Comparison of ENCODE assay signal across 1 cellular context in genomic region chr3:169575381-169575780, GRCh38.
TF ChIP-seq lines count a peak whose summit lies in the region.

No MANE protein-coding gene starts in this region.

TF ChIP-seq in HEK293, 187 proteins besides CTCF, POLR2A, EP300 and RAD21 (continued from another document and continues in another):
- TF ChIP-seq PRDM10 (tag by site-specific recombination; IDR thresholded peaks at IDR 0.05), result peak; percentile 57
- TF ChIP-seq ZNF112 (tag by site-specific recombination; IDR thresholded peaks at IDR 0.05), result no peak
- TF ChIP-seq MEIS1 (CRISPR knock-in tag; IDR thresholded peaks at IDR 0.05; ENCODE audit: borderline replicate concordance), result no peak
- no peak for TF ChIP-seq SALL2 (tag by site-specific recombination; IDR thresholded peaks at IDR 0.05; ENCODE audit: borderline replicate concordance)
- TF ChIP-seq ZNF221 (tag by site-specific recombination; IDR thresholded peaks at IDR 0.05; ENCODE audit: borderline replicate concordance), result no peak
- no peak for TF ChIP-seq ZBTB44 (tag by site-specific recombination; IDR thresholded peaks at IDR 0.05)
- no peak for TF ChIP-seq ZNF791 (tag by site-specific recombination; IDR thresholded peaks at IDR 0.05)
- peak; percentile 75 for TF ChIP-seq ZNF629 (tag by site-specific recombination; IDR thresholded peaks at IDR 0.05)
- TF ChIP-seq ZBTB10 (tag by site-specific recombination; IDR thresholded peaks at IDR 0.05), result no peak
- TF ChIP-seq SCRT1 (tag by site-specific recombination; IDR thresholded peaks at IDR 0.05; ENCODE audit: borderline replicate concordance), result peak; percentile 58; the same call in 1 of the 2 replicates
- no peak for TF ChIP-seq ZNF433 (tag by site-specific recombination; IDR thresholded peaks at IDR 0.05; ENCODE audit: low read depth)
- TF ChIP-seq ZSCAN23 (tag by site-specific recombination; IDR thresholded peaks at IDR 0.05), result no peak
- no peak for TF ChIP-seq KLF9 (tag by site-specific recombination; IDR thresholded peaks at IDR 0.05; ENCODE audit: low read depth)
- TF ChIP-seq ZNF140 (tag by site-specific recombination; IDR thresholded peaks at IDR 0.05), result no peak
- TF ChIP-seq ZBTB17 (tag by site-specific recombination; IDR thresholded peaks at IDR 0.05), result peak; percentile 92
- TF ChIP-seq ZNF670 (tag by site-specific recombination; IDR thresholded peaks at IDR 0.05; ENCODE audit: low read depth), result no peak
- no peak for TF ChIP-seq ZNF704 (tag by site-specific recombination; IDR thresholded peaks at IDR 0.05)
- TF ChIP-seq ELK4 (IDR thresholded peaks at IDR 0.05; ENCODE audit: borderline replicate concordance, low read depth, low read length), result no peak
- no peak for TF ChIP-seq ZNF10 (tag by site-specific recombination; IDR thresholded peaks at IDR 0.05)
- TF ChIP-seq ZNF610 (tag by site-specific recombination; IDR thresholded peaks at IDR 0.05; ENCODE audit: borderline replicate concordance), result no peak
- no peak for TF ChIP-seq KLF7 (tag by site-specific recombination; IDR thresholded peaks at IDR 0.05; ENCODE audit: borderline replicate concordance)
- no peak for TF ChIP-seq ZNF138 (tag by site-specific recombination; IDR thresholded peaks at IDR 0.05; ENCODE audit: borderline replicate concordance)
- no peak for TF ChIP-seq ZNF544 (tag by site-specific recombination; IDR thresholded peaks at IDR 0.05)
- TF ChIP-seq ZNF830 (tag by site-specific recombination; IDR thresholded peaks at IDR 0.05; ENCODE audit: low read depth), result no peak
- no peak for TF ChIP-seq ZNF837 (tag by site-specific recombination; IDR thresholded peaks at IDR 0.05)
- no peak for TF ChIP-seq ZSCAN16 (tag by site-specific recombination; IDR thresholded peaks at IDR 0.05)
- TF ChIP-seq ZNF335 (tag by site-specific recombination; conservative IDR thresholded peaks at IDR 0.05), result peak; percentile 52; the same call in 1 of the 2 replicates
- peak; percentile 52 for TF ChIP-seq SCRT2 (tag by site-specific recombination; IDR thresholded peaks at IDR 0.05)
- TF ChIP-seq ZNF626 (tag by site-specific recombination; IDR thresholded peaks at IDR 0.05), result no peak
- TF ChIP-seq SP7 (tag by site-specific recombination; IDR thresholded peaks at IDR 0.05), result peak; percentile 80
- TF ChIP-seq ZNF248 (tag by site-specific recombination; IDR thresholded peaks at IDR 0.05), result no peak
- TF ChIP-seq GLIS2 (tag by site-specific recombination; IDR thresholded peaks at IDR 0.05), result no peak
- no peak for TF ChIP-seq ZSCAN5A (tag by site-specific recombination; IDR thresholded peaks at IDR 0.05)
- TF ChIP-seq ZNF843 (tag by site-specific recombination; IDR thresholded peaks at IDR 0.05), result peak; percentile 54
- no peak for TF ChIP-seq ZNF214 (tag by site-specific recombination; IDR thresholded peaks at IDR 0.05; ENCODE audit: borderline replicate concordance)
- TF ChIP-seq ZBTB48 (tag by site-specific recombination; IDR thresholded peaks at IDR 0.05), result no peak
- no peak for TF ChIP-seq ZNF530 (tag by site-specific recombination; IDR thresholded peaks at IDR 0.05; ENCODE audit: low read depth)
- TF ChIP-seq ZNF169 (tag by site-specific recombination; IDR thresholded peaks at IDR 0.05), result no peak
- peak; percentile 73; the same call in 1 of the 2 replicates for TF ChIP-seq INSM2 (tag by site-specific recombination; IDR thresholded peaks at IDR 0.05)
- TF ChIP-seq ZNF624 (tag by site-specific recombination; IDR thresholded peaks at IDR 0.05), result no peak
- no peak for TF ChIP-seq YY1 (tag by site-specific recombination; IDR thresholded peaks at IDR 0.05)
- peak; percentile 95 for TF ChIP-seq FEZF1 (tag by site-specific recombination; IDR thresholded peaks at IDR 0.05)
- TF ChIP-seq ZNF792 (tag by site-specific recombination; IDR thresholded peaks at IDR 0.05), result no peak
- peak; percentile 78 for TF ChIP-seq ZEB2 (tag by site-specific recombination; IDR thresholded peaks at IDR 0.05)
- TF ChIP-seq PRDM1 (tag by site-specific recombination; IDR thresholded peaks at IDR 0.05), result peak; percentile 62
- no peak for TF ChIP-seq KLF16 (tag by site-specific recombination; IDR thresholded peaks at IDR 0.05)
- TF ChIP-seq GLI4 (tag by site-specific recombination; IDR thresholded peaks at IDR 0.05), result no peak
- no peak for TF ChIP-seq ZNF585B (tag by site-specific recombination; IDR thresholded peaks at IDR 0.05)
- no peak for TF ChIP-seq ZNF37A (tag by site-specific recombination; IDR thresholded peaks at IDR 0.05)
- no peak for TF ChIP-seq REPIN1 (tag by site-specific recombination; IDR thresholded peaks at IDR 0.05; ENCODE audit: low read depth)
- no peak for TF ChIP-seq ZNF785 (tag by site-specific recombination; IDR thresholded peaks at IDR 0.05)
- no peak for TF ChIP-seq ZNF311 (tag by site-specific recombination; IDR thresholded peaks at IDR 0.05; ENCODE audit: borderline replicate concordance)
- TF ChIP-seq TSHZ1 (tag by site-specific recombination; IDR thresholded peaks at IDR 0.05; ENCODE audit: borderline replicate concordance), result 0 out of 2 replicates have a peak, but pooled peaks have one; percentile 30
- TF ChIP-seq ZNF658 (tag by site-specific recombination; IDR thresholded peaks at IDR 0.05), result no peak
- TF ChIP-seq ZNF19 (tag by site-specific recombination; IDR thresholded peaks at IDR 0.05; ENCODE audit: low read depth), result no peak
- TF ChIP-seq KLF10 (tag by site-specific recombination; IDR thresholded peaks at IDR 0.05), result no peak
